Comparison of ENCODE assay signal across 22 cellular contexts in genomic region chr5:90546216-90546837, GRCh38. TPM values are rescaled to one million over a fixed set of nuclear protein-coding genes. Genes with fewer than 3 reads are reported as not detected.
DNase-seq lines count a peak whose midpoint lies in the region; ATAC-seq, FAIRE-seq and TF ChIP-seq lines count a peak whose summit lies in the region.
"Had no signal": no experiment of that assay in that cellular context is flagged by ENCODE, and none has a peak within 500 bp of the region (broad histone marks: within the 10 kb centered on the region; RNA-seq: fewer than 3 reads in every experiment).

No MANE protein-coding gene starts in this region.

- TF ChIP-seq POLR2A in HepG2 (IDR thresholded peaks at IDR 0.05; ENCODE audit: insufficient read depth in 1 of 2, low read depth in 2 of 2, low read length in 2 of 2) = no peak
- TF ChIP-seq POLR2A in right lobe of liver (IDR thresholded peaks at IDR 0.05) = no peak

- no peak for FAIRE-seq in HepG2 (lab: Jason Lieb, UNC)
- FAIRE-seq: G401.6, GM18507 had no signal

- intact Hi-C loops in HepG2 (cut with micrococcal nuclease; ENCODE audit: unreplicated experiment) = no loop called here
- intact Hi-C loops in right lobe of liver (cut with DNase I) = no loop called here

- H3K36me3 ChIP-seq in HepG2 (replicated peaks in 1 of 2; ENCODE audit: control insufficient read depth in 1 of 2, insufficient read depth in 2 of 2, low read length in 2 of 2) = no peaks in the 10 kb centered on the region
- H3K36me3 ChIP-seq in right lobe of liver = no peaks in the 10 kb centered on the region
- H3K36me3 ChIP-seq in SJCRH30 = no peaks in the 10 kb centered on the region
- H3K36me3 ChIP-seq: BE2C had no signal

- DNase-seq in HepG2 (ENCODE audit: low spot score) (no peak), right lobe of liver (no peak), SJCRH30 (no peak), fibroblast of peridontal ligament (ENCODE audit: extremely low read depth) (peak; percentile 56), ureter (ENCODE audit: low spot score) (no peak), SKM-1 treated with dmso at 0.1 percent for 144 hours (lab: John Stamatoyannopoulos, UW; ENCODE audit: unreplicated experiment) (no peak)
- DNase-seq in NK-92 treated with Interleukin-12 subunit alpha and Interleukin-12 subunit beta, amount 100 ng/mL, for 24 hours (lab: John Stamatoyannopoulos, UW) = no peak
- DNase-seq: 8988T; BE2C; CD4-positive, alpha-beta T cell; DMS153; MV-4-11; NCI-H1694; NCI-H2081 treated with DMSO at 0.1 percent for 48 hours; NCI-H2171 treated with DMSO at 0.1 percent for 48 hours; NCI-H446; NCI-H526; Right ventricle myocardium superior; T-helper 1 cell had no signal

- in situ Hi-C loops in HepG2 (cut with HindIII; ENCODE audit: extremely low pct_ligation_motif_present, low pct_unique_long_range_greater_than_20kb) = no loop called here

- no peak for ATAC-seq in HepG2
- ATAC-seq in right lobe of liver = no peak
- ATAC-seq in GM18870 (IDR thresholded peaks at IDR 0.05; ENCODE audit: unreplicated experiment) = no peak

- no peaks in the 10 kb centered on the region for H3K9me3 ChIP-seq in HepG2 (ENCODE audit: low read length)
- H3K9me3 ChIP-seq in right lobe of liver = no peaks in the 10 kb centered on the region
- no peaks in the 10 kb centered on the region; the same call in 1 of the 2 replicates for H3K9me3 ChIP-seq in SJCRH30 (replicated peaks)
- H3K9me3 ChIP-seq: BE2C had no signal

- no peak overlapping the region for H3K9ac ChIP-seq in HepG2 (ENCODE audit: insufficient read depth, low read depth, low read length)

- no peak overlapping the region for H3K4me2 ChIP-seq in HepG2 (ENCODE audit: low read depth, low read length)

- no peak for TF ChIP-seq RAD21 in HepG2 (CRISPR knock-in tag; IDR thresholded peaks at IDR 0.05)

- no peak overlapping the region for H3K4me3 ChIP-seq in HepG2 (replicated peaks in 1 of 3; ENCODE audit: insufficient read depth in 1 of 3, low read depth in 2 of 3, low read length in 3 of 3)
- H3K4me3 ChIP-seq in right lobe of liver = no peak overlapping the region
- no peak overlapping the region for H3K4me3 ChIP-seq in SJCRH30

- H4K20me1 ChIP-seq in HepG2 (ENCODE audit: insufficient read depth, low read length) = no peaks in the 10 kb centered on the region

- no peaks in the 10 kb centered on the region for H3K79me2 ChIP-seq in HepG2 (ENCODE audit: insufficient read depth, low read length)

- 51% methylated on average over 4 of the region's 4 CpGs for WGBS in HepG2 (ENCODE audit: low lambda C conversion rate)
- WGBS in right lobe of liver (ENCODE audit: insufficient coverage, low coverage, low lambda C conversion rate, missing lambda C conversion rate) = 63% methylated on average over 4 of the region's 4 CpGs

- POLR2A ChIA-PET in HepG2 (lab: Yijun Ruan, JAX) = no interaction called here

- TF ChIP-seq CTCF in HepG2 (CRISPR knock-in tag; IDR thresholded peaks at IDR 0.05) = no peak
- TF ChIP-seq CTCF in right lobe of liver (IDR thresholded peaks at IDR 0.05) = no peak

- BruUV-seq in HepG2 (replicated peaks; lab: Mats Ljungman, UMichigan) = no TSS peak

- H3K27me3 ChIP-seq in HepG2 (ENCODE audit: control insufficient read depth in 1 of 2, insufficient read depth in 2 of 2, low read length in 2 of 2) = no peaks in the 10 kb centered on the region
- H3K27me3 ChIP-seq in right lobe of liver = peaks cover 0 to 12% of the 10 kb centered on the region in 2 donors
- H3K27me3 ChIP-seq in SJCRH30 = no peaks in the 10 kb centered on the region

- TF ChIP-seq EP300 in HepG2 (IDR thresholded peaks at IDR 0.05; ENCODE audit: low read depth in 2 of 2, low read length in 2 of 2) (no peak), HepG2 (CRISPR knock-in tag; IDR thresholded peaks at IDR 0.05; ENCODE audit: borderline replicate concordance) (no peak)

- H2AFZ ChIP-seq in HepG2 (ENCODE audit: low read length) = no peak overlapping the region

- H3K27ac ChIP-seq in HepG2 (ENCODE audit: extremely low read length, insufficient read depth, low read length) (no peak overlapping the region), right lobe of liver (no peak overlapping the region), SJCRH30 (peak overlapping the region; percentile 34; the same call in 1 of the 2 replicates)

- CTCF ChIA-PET in HepG2 (lab: Yijun Ruan, JAX; ENCODE audit: low intra/inter-chr PET ratio, low total read pairs) = no interaction called here

- H3K4me1 ChIP-seq in HepG2 (ENCODE audit: insufficient read depth, low read length) (peaks cover 8% of the 10 kb centered on the region), right lobe of liver (no peaks in the 10 kb centered on the region), SJCRH30 (peaks cover 8% of the 10 kb centered on the region)
- H3K4me1 ChIP-seq: BE2C had no signal

TF ChIP-seq in HepG2, 621 proteins besides CTCF, POLR2A, EP300 and RAD21 (continues in another document):
- TF ChIP-seq ZNF232 (CRISPR knock-in tag; IDR thresholded peaks at IDR 0.05; ENCODE audit: borderline replicate concordance) (no peak), ZFY (CRISPR knock-in tag; IDR thresholded peaks at IDR 0.05) (no peak), ZSCAN29 (CRISPR knock-in tag; conservative IDR thresholded peaks at IDR 0.05) (no peak), E2F5 (CRISPR knock-in tag; conservative IDR thresholded peaks at IDR 0.05) (no peak), TCF12 (IDR thresholded peaks at IDR 0.05) (no peak), TCF12 (CRISPR knock-in tag; IDR thresholded peaks at IDR 0.05) (no peak), MAFK (conservative IDR thresholded peaks at IDR 0.05 in 1 of 2, IDR thresholded peaks at IDR 0.05 in 1 of 2; ENCODE audit: low read length in 2 of 2) (peak; percentile 60 to 73), TBX2 (CRISPR knock-in tag; IDR thresholded peaks at IDR 0.05; ENCODE audit: borderline replicate concordance) (no peak)

RNA-seq across cellular contexts. Expression of gene ADGRV1, which starts 12.3 kb away (rescaled TPM):
- total RNA-seq in HepG2 (2016; rRNA removed; fragmentation: Illumina TruSeq; extraction: Trizol) (0.84 and 1.7 TPM in 2 replicates), right lobe of liver (10 to 100 TPM in 2 of 6 experiments, 1 to 10 TPM in 4; 4.5 to 15.9 (median 7.4) TPM), ureter (4.7 TPM)
- 0.35 and 0.40 TPM in 2 replicates for total RNA-seq in HepG2 (2016; cell fraction: cytosol; rRNA removed; fragmentation: Illumina TruSeq; extraction: Trizol; ENCODE audit: low read depth)
- total RNA-seq in HepG2 (2016; cell fraction: insoluble cytoplasmic fraction; rRNA removed; fragmentation: Illumina TruSeq; extraction: Trizol) = 1.4 and 1.5 TPM in 2 replicates
- total RNA-seq in HepG2 (2016; cell fraction: membrane; rRNA removed; fragmentation: Illumina TruSeq; extraction: Trizol) = 0.37 and 0.83 TPM in 2 replicates
- 1.3 and 2.5 TPM in 2 replicates for total RNA-seq in HepG2 (2016; cell fraction: nucleus; rRNA removed; fragmentation: Illumina TruSeq; extraction: Trizol)
- 3.9 and 5.9 TPM in 2 replicates for polyA plus RNA-seq in HepG2 (2011; rRNA removed)
- 2.1 and 6.3 TPM in 2 replicates for polyA plus RNA-seq in HepG2 (2011; cell fraction: cytosol; rRNA removed)
- polyA plus RNA-seq in HepG2 (2011; cell fraction: nucleus; rRNA removed) = 0.53 and 2.0 TPM in 2 replicates
- polyA plus RNA-seq in HepG2 (2012) = 5.9 and 7.6 TPM in 2 replicates
- 0.26 and 0.35 TPM in 2 replicates for polyA plus RNA-seq in HepG2 (2016; cell fraction: cytosol; fragmentation: Illumina TruSeq; extraction: Trizol; ENCODE audit: low read depth)
- polyA plus RNA-seq in HepG2 (2016; cell fraction: insoluble cytoplasmic fraction; fragmentation: Illumina TruSeq; extraction: Trizol; ENCODE audit: low read depth) = 1.1 and 1.4 TPM in 2 replicates
- 0.38 and 0.39 TPM in 2 replicates for polyA plus RNA-seq in HepG2 (2016; cell fraction: membrane; fragmentation: Illumina TruSeq; extraction: Trizol; ENCODE audit: low read depth)
- polyA plus RNA-seq in HepG2 (2016; cell fraction: nucleus; fragmentation: Illumina TruSeq; extraction: Trizol; ENCODE audit: insufficient read depth, low read depth) = 0.36 and 1.2 TPM in 2 replicates
- polyA minus RNA-seq in HepG2 (2011; rRNA and poly(A)+ RNA removed; ENCODE audit: low replicate concordance) = 1.9 and 2.7 TPM in 2 replicates
- 0.97 and 2.5 TPM in 2 replicates for polyA minus RNA-seq in HepG2 (2011; cell fraction: cytosol; rRNA and poly(A)+ RNA removed)
- 1.2 and 2.7 TPM in 2 replicates for polyA minus RNA-seq in HepG2 (2011; cell fraction: nucleus; rRNA and poly(A)+ RNA removed)
- total RNA-seq in SJCRH30 (2014; rRNA removed; shearing (Covaris generic)) = 13.1 and 21.4 TPM in 2 replicates
- total RNA-seq: Right ventricle myocardium superior had no signal

RNA-seq across cellular contexts. Expression of gene LYSMD3, which starts 16.9 kb away (rescaled TPM):
- total RNA-seq in HepG2 (2016; rRNA removed; fragmentation: Illumina TruSeq; extraction: Trizol) (13.8 and 22.2 TPM in 2 replicates), right lobe of liver (10 to 100 TPM; 11.4 to 16.6 (median 13.3) TPM), ureter (15.1 TPM)
- 1.2 and 1.6 TPM in 2 replicates for total RNA-seq in HepG2 (2016; cell fraction: cytosol; rRNA removed; fragmentation: Illumina TruSeq; extraction: Trizol; ENCODE audit: low read depth)
- 14.2 and 20.5 TPM in 2 replicates for total RNA-seq in HepG2 (2016; cell fraction: insoluble cytoplasmic fraction; rRNA removed; fragmentation: Illumina TruSeq; extraction: Trizol)
- 6.5 and 8.4 TPM in 2 replicates for total RNA-seq in HepG2 (2016; cell fraction: membrane; rRNA removed; fragmentation: Illumina TruSeq; extraction: Trizol)
- 12.9 and 13.6 TPM in 2 replicates for total RNA-seq in HepG2 (2016; cell fraction: nucleus; rRNA removed; fragmentation: Illumina TruSeq; extraction: Trizol)
- polyA plus RNA-seq in HepG2 (2011; rRNA removed) = 6.3 and 9.1 TPM in 2 replicates
- polyA plus RNA-seq in HepG2 (2011; cell fraction: cytosol; rRNA removed) = 3.3 and 5.8 TPM in 2 replicates
- 2.4 and 3.9 TPM in 2 replicates for polyA plus RNA-seq in HepG2 (2011; cell fraction: nucleus; rRNA removed)
- 10.3 and 10.4 TPM in 2 replicates for polyA plus RNA-seq in HepG2 (2012)
- polyA plus RNA-seq in HepG2 (2016; cell fraction: cytosol; fragmentation: Illumina TruSeq; extraction: Trizol; ENCODE audit: low read depth) = 0.70 and 0.91 TPM in 2 replicates
- polyA plus RNA-seq in HepG2 (2016; cell fraction: insoluble cytoplasmic fraction; fragmentation: Illumina TruSeq; extraction: Trizol; ENCODE audit: low read depth) = 17.8 and 21.3 TPM in 2 replicates
- 3.1 and 4.0 TPM in 2 replicates for polyA plus RNA-seq in HepG2 (2016; cell fraction: membrane; fragmentation: Illumina TruSeq; extraction: Trizol; ENCODE audit: low read depth)
- polyA plus RNA-seq in HepG2 (2016; cell fraction: nucleus; fragmentation: Illumina TruSeq; extraction: Trizol; ENCODE audit: insufficient read depth, low read depth) = 14.8 and 16.7 TPM in 2 replicates
- polyA minus RNA-seq in HepG2 (2011; rRNA and poly(A)+ RNA removed; ENCODE audit: low replicate concordance) = 3.2 and 6.4 TPM in 2 replicates
- 11.1 and 12.9 TPM in 2 replicates for polyA minus RNA-seq in HepG2 (2011; cell fraction: cytosol; rRNA and poly(A)+ RNA removed)
- 15.7 and 16.6 TPM in 2 replicates for polyA minus RNA-seq in HepG2 (2011; cell fraction: nucleus; rRNA and poly(A)+ RNA removed)
- total RNA-seq in SJCRH30 (2014; rRNA removed; shearing (Covaris generic)) = 15.3 and 15.5 TPM in 2 replicates
